In the genomic region with DNA sequence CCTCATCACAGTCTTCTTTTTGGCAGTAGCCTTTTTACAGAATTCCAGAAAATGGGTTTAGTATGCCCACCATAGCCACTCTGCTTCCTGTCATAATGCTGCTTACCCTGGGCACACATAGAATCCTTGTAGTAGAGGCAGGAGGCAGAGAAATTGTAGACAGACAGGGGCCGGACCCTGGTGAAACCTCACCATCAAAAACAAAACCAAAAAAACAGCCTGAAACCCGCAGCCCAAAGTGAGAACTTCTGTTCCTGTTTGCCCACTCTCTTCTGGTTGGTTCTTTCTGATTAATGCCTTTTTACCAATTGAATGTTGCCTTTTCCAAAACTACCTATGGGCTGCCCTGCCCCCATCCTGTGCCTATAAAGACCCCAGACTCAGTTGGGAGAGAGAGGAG, we compare ENCODE assay signal across 24 cellular contexts.
A peak's percentile ranks its signal among the peaks of the same experiment; 100 is the strongest.
DNase-seq lines count a peak whose midpoint lies in the region; ATAC-seq and TF ChIP-seq lines count a peak whose summit lies in the region.
"Had no signal": no experiment of that assay in that cellular context is flagged by ENCODE, and none has a peak within 500 bp of the region (broad histone marks: within the 10 kb centered on the region; RNA-seq: fewer than 3 reads in every experiment).

No MANE protein-coding gene starts in this region.

- in situ Hi-C loops in GM13977 (cut with MboI; ENCODE audit: low pct_unique_long_range_greater_than_20kb, low sequenced_read_pairs, unreplicated experiment): loop anchor here (25.0 kb wide), 1 partner anchor 865 kb away; the partner anchor contains the start of gene SOX4

- peaks cover 28% of the 10 kb centered on the region for H3K4me1 Mint-ChIP-seq in activated CD8-positive, alpha-beta memory T cell treated with anti-CD3 and anti-CD28 coated beads, Interleukin-2, amount 10 ng/mL, durations not matched to agents 7 days and 5 days
- H3K4me1 Mint-ChIP-seq in stimulated activated memory B cell treated with anti-CD40 and anti-IgM and Interleukin-4, amounts not matched to agents 10 μg/mL and 1 μg/mL and 100 μg/mL, for 72 hours: peaks cover 39% of the 10 kb centered on the region
- H3K4me1 Mint-ChIP-seq: nephron had no signal

- peak overlapping the region; percentile 23 for H3K27ac Mint-ChIP-seq in activated CD8-positive, alpha-beta memory T cell treated with anti-CD3 and anti-CD28 coated beads, Interleukin-2, amount 10 ng/mL, durations not matched to agents 7 days and 5 days
- peak overlapping the region; percentile 20 for H3K27ac Mint-ChIP-seq in stimulated activated memory B cell treated with anti-CD40 and anti-IgM and Interleukin-4, amounts not matched to agents 10 μg/mL and 1 μg/mL and 100 μg/mL, for 72 hours
- H3K27ac Mint-ChIP-seq: activated naive CD4-positive, alpha-beta T cell treated with anti-CD3 and anti-CD28 coated beads for 36 hours; B cell; nephron; progenitor cell of endocrine pancreas had no signal

- H3K36me3 Mint-ChIP-seq in activated CD8-positive, alpha-beta memory T cell treated with anti-CD3 and anti-CD28 coated beads, Interleukin-2, amount 10 ng/mL, durations not matched to agents 7 days and 5 days: peaks cover 17% of the 10 kb centered on the region
- peaks cover 32% of the 10 kb centered on the region for H3K36me3 Mint-ChIP-seq in stimulated activated memory B cell treated with anti-CD40 and anti-IgM and Interleukin-4, amounts not matched to agents 10 μg/mL and 1 μg/mL and 100 μg/mL, for 72 hours

- CTCF ChIA-PET in activated CD8-positive, alpha-beta memory T cell treated with anti-CD3 and anti-CD28 coated beads, Interleukin-2, amount 10 ng/mL, durations not matched to agents 7 days and 5 days (lab: Charles Lee): interaction anchor here (1.0 kb wide), 1 partner anchor 40 kb away, joined by 4 read pairs; no protein-coding TSS in a partner anchor

- no peak for ATAC-seq in activated CD8-positive, alpha-beta memory T cell treated with anti-CD3 and anti-CD28 coated beads, Interleukin-2, amount 10 ng/mL, durations not matched to agents 7 days and 5 days
- peak; percentile 54 for ATAC-seq in GM21825 (IDR thresholded peaks at IDR 0.05; ENCODE audit: unreplicated experiment)
- ATAC-seq in HG03175 (IDR thresholded peaks at IDR 0.05; ENCODE audit: unreplicated experiment): peak; percentile 47
- no peak for ATAC-seq in stimulated activated memory B cell treated with anti-CD40 and anti-IgM and Interleukin-4, amounts not matched to agents 10 μg/mL and 1 μg/mL and 100 μg/mL, for 72 hours
- ATAC-seq: left cardiac atrium, Right ventricle myocardium inferior had no signal

- H3K27me3 Mint-ChIP-seq in activated CD8-positive, alpha-beta memory T cell treated with anti-CD3 and anti-CD28 coated beads, Interleukin-2, amount 10 ng/mL, durations not matched to agents 7 days and 5 days: no peaks in the 10 kb centered on the region
- no peaks in the 10 kb centered on the region for H3K27me3 Mint-ChIP-seq in stimulated activated memory B cell treated with anti-CD40 and anti-IgM and Interleukin-4, amounts not matched to agents 10 μg/mL and 1 μg/mL and 100 μg/mL, for 72 hours
- H3K27me3 Mint-ChIP-seq: B cell, progenitor cell of endocrine pancreas had no signal

- no peak for TF ChIP-seq CTCF in GM13977 (IDR thresholded peaks at IDR 0.05; ENCODE audit: extremely low read depth, insufficient read depth, missing control alignments)
- no peak for TF ChIP-seq CTCF in GM10266 (IDR thresholded peaks at IDR 0.05; ENCODE audit: control insufficient read depth, insufficient read depth, low read depth, missing control alignments)

- DNase-seq in activated CD8-positive, alpha-beta memory T cell treated with anti-CD3 and anti-CD28 coated beads, Interleukin-2, amount 10 ng/mL, durations not matched to agents 7 days and 5 days: no peak
- DNase-seq in activated CD8-positive, alpha-beta memory T cell treated with anti-CD3 and anti-CD28 coated beads, Interleukin-2, amount 50 U/mL, for 4 hours: no peak
- no peak for DNase-seq in Ammon's horn (ENCODE audit: low spot score)
- DNase-seq in GM13977 (ENCODE audit: low spot score): no peak
- DNase-seq in GM10266 (ENCODE audit: extremely low spot score): no peak
- DNase-seq: 8988T; activated naive CD4-positive, alpha-beta T cell treated with anti-CD3 and anti-CD28 coated beads for 36 hours; anterior cingulate cortex; Caco-2; caudate nucleus; EL; foreskin melanocyte; left cardiac atrium; NCI-H1105 treated with DMSO at 0.1 percent for 48 hours; NCI-H524 treated with DMSO at 0.1 percent for 48 hours; stimulated activated CD4-positive, alpha-beta T cell treated with anti-CD3 and anti-CD28 coated beads, Interleukin-4, amount 100 ng/mL, for 1 hour; substantia nigra had no signal

- no peak overlapping the region for H3K4me3 Mint-ChIP-seq in activated CD8-positive, alpha-beta memory T cell treated with anti-CD3 and anti-CD28 coated beads, Interleukin-2, amount 10 ng/mL, durations not matched to agents 7 days and 5 days
- no peak overlapping the region for H3K4me3 Mint-ChIP-seq in stimulated activated memory B cell treated with anti-CD40 and anti-IgM and Interleukin-4, amounts not matched to agents 10 μg/mL and 1 μg/mL and 100 μg/mL, for 72 hours
- H3K4me3 Mint-ChIP-seq: activated naive CD4-positive, alpha-beta T cell treated with anti-CD3 and anti-CD28 coated beads for 36 hours; B cell; nephron had no signal

- H3K9me3 Mint-ChIP-seq in activated CD8-positive, alpha-beta memory T cell treated with anti-CD3 and anti-CD28 coated beads, Interleukin-2, amount 10 ng/mL, durations not matched to agents 7 days and 5 days (ENCODE audit: low read depth): no peaks in the 10 kb centered on the region
- no peaks in the 10 kb centered on the region for H3K9me3 Mint-ChIP-seq in stimulated activated memory B cell treated with anti-CD40 and anti-IgM and Interleukin-4, amounts not matched to agents 10 μg/mL and 1 μg/mL and 100 μg/mL, for 72 hours
- H3K9me3 Mint-ChIP-seq: activated naive CD4-positive, alpha-beta T cell treated with anti-CD3 and anti-CD28 coated beads for 36 hours; nephron had no signal

Comparison
In these comparisons a context has a peak if more than half of its experiments do, and no peak if none do; other contexts are left out.
1. ATAC-seq: peak in GM21825 (single experiment) and HG03175 (single experiment); none in activated CD8-positive, alpha-beta memory T cell treated with anti-CD3 and anti-CD28 coated beads, Interleukin-2, amount 10 ng/mL, durations not matched to agents 7 days and 5 days (single experiment) and stimulated activated memory B cell treated with anti-CD40 and anti-IgM and Interleukin-4, amounts not matched to agents 10 μg/mL and 1 μg/mL and 100 μg/mL, for 72 hours (single experiment).